26 cellular contexts compared by ENCODE assay signal in genomic region chr16:47113130-47113529, GRCh38.
"Had no signal": no experiment of that assay in that cellular context is flagged by ENCODE, and none has a peak within 500 bp of the region (broad histone marks: within the 10 kb centered on the region; RNA-seq: fewer than 3 reads in every experiment).

No MANE protein-coding gene starts in this region.

- H3K27ac Mint-ChIP-seq: activated B cell treated with CpG ODN at 0.5 μM for 24 hours; activated CD4-positive, alpha-beta T cell treated with anti-CD3 and anti-CD28 coated beads, Interleukin-2, amount 10 ng/mL, durations not matched to agents 7 days and 5 days; activated naive CD8-positive, alpha-beta T cell treated with anti-CD3 and anti-CD28 coated beads, Interleukin-2, amount 10 ng/mL, durations not matched to agents 7 days and 5 days; brain; endodermal cell; T-cell had no signal

- H3K4me1 Mint-ChIP-seq: activated naive CD8-positive, alpha-beta T cell treated with anti-CD3 and anti-CD28 coated beads, Interleukin-2, amount 10 ng/mL, durations not matched to agents 7 days and 5 days; brain; endodermal cell had no signal

- H3K4me3 Mint-ChIP-seq: activated B cell treated with CpG ODN at 0.5 μM for 24 hours; activated CD4-positive, alpha-beta memory T cell treated with anti-CD3 and anti-CD28 coated beads, Interleukin-2, amount 10 ng/mL, durations not matched to agents 7 days and 5 days; activated CD4-positive, alpha-beta T cell treated with anti-CD3 and anti-CD28 coated beads, Interleukin-2, amount 10 ng/mL, durations not matched to agents 7 days and 5 days; activated naive CD4-positive, alpha-beta T cell treated with anti-CD3 and anti-CD28 coated beads for 36 hours; activated naive CD8-positive, alpha-beta T cell treated with anti-CD3 and anti-CD28 coated beads, Interleukin-2, amount 10 ng/mL, durations not matched to agents 7 days and 5 days; brain; endodermal cell; T-cell; T-helper 1 cell treated with Interleukin-12 subunit alpha and Interleukin-12 subunit beta and Interleukin-4 antibody, amounts not matched to agents 30 μg/mL and 1 μg/mL, for 36 hours had no signal

- H3K27me3 Mint-ChIP-seq: activated B cell treated with CpG ODN at 0.5 μM for 24 hours; activated CD4-positive, alpha-beta memory T cell treated with anti-CD3 and anti-CD28 coated beads, Interleukin-2, amount 10 ng/mL, durations not matched to agents 7 days and 5 days; activated CD4-positive, alpha-beta T cell treated with anti-CD3 and anti-CD28 coated beads, Interleukin-2, amount 10 ng/mL, durations not matched to agents 7 days and 5 days; activated naive CD8-positive, alpha-beta T cell treated with anti-CD3 and anti-CD28 coated beads, Interleukin-2, amount 10 ng/mL, durations not matched to agents 7 days and 5 days; brain; T-cell had no signal

- H3K9me3 Mint-ChIP-seq: activated B cell treated with CpG ODN at 0.5 μM for 24 hours; activated CD4-positive, alpha-beta memory T cell treated with anti-CD3 and anti-CD28 coated beads, Interleukin-2, amount 10 ng/mL, durations not matched to agents 7 days and 5 days; activated CD4-positive, alpha-beta T cell treated with anti-CD3 and anti-CD28 coated beads, Interleukin-2, amount 10 ng/mL, durations not matched to agents 7 days and 5 days; activated naive CD4-positive, alpha-beta T cell treated with anti-CD3 and anti-CD28 coated beads for 36 hours; activated naive CD4-positive, alpha-beta T cell treated with anti-CD3 and anti-CD28 coated beads, Interleukin-2, amount 50 U/mL, for 72 hours; activated naive CD8-positive, alpha-beta T cell treated with anti-CD3 and anti-CD28 coated beads, Interleukin-2, amount 10 ng/mL, durations not matched to agents 7 days and 5 days; activated T-helper 2 cell treated with anti-CD3 and anti-CD28 coated beads, Interferon-gamma antibody, Interleukin-2, Interleukin-4, amounts not matched to agents 10 μg/mL and 5 μg/mL and 100 μg/mL, durations not matched to agents 14 hours and 24 hours and 36 hours; brain; endodermal cell; T-cell; T-helper 1 cell treated with Interleukin-12 subunit alpha and Interleukin-12 subunit beta and Interleukin-4 antibody, amounts not matched to agents 30 μg/mL and 1 μg/mL, for 36 hours had no signal

- H3K36me3 Mint-ChIP-seq: activated naive CD8-positive, alpha-beta T cell treated with anti-CD3 and anti-CD28 coated beads, Interleukin-2, amount 10 ng/mL, durations not matched to agents 7 days and 5 days; T-cell had no signal

- DNase-seq: activated B cell treated with CpG ODN at 0.5 μM for 24 hours; activated CD4-positive, alpha-beta memory T cell treated with anti-CD3 and anti-CD28 coated beads, Interleukin-2, amount 10 ng/mL, durations not matched to agents 7 days and 5 days; activated CD4-positive, alpha-beta T cell treated with anti-CD3 and anti-CD28 coated beads, Interleukin-2, amount 10 ng/mL, durations not matched to agents 7 days and 5 days; activated CD4-positive, alpha-beta T cell treated with anti-CD3 and anti-CD28 coated beads, Interleukin-2, amount 50 U/mL, for 4 hours; activated CD8-positive, alpha-beta memory T cell treated with anti-CD3 and anti-CD28 coated beads, Interleukin-2, amount 50 U/mL, for 48 hours; activated effector memory CD4-positive, alpha-beta T cell treated with anti-CD3 and anti-CD28 coated beads, Interleukin-2, amount 50 U/mL, for 16 hours; activated naive CD8-positive, alpha-beta T cell treated with anti-CD3 and anti-CD28 coated beads, Interleukin-2, amount 10 ng/mL, durations not matched to agents 7 days and 5 days; activated T-cell treated with anti-CD3 and anti-CD28 coated beads for 4 hours; central memory CD4-positive, alpha-beta T cell; cerebellar nuclear complex; colonic mucosa; effector memory CD4-positive, alpha-beta T cell; endodermal cell; foreskin fibroblast; gastrocnemius medialis; heart right ventricle; SW 1271; T-cell; T1000; WERI-Rb-1 had no signal

- ATAC-seq: esophagus mucosa, gastrocnemius medialis, heart right ventricle, T-cell had no signal
